ENCODE assay signal across 35 cellular contexts in genomic region chr17:45253879-45254278, GRCh38. TPM values are rescaled to one million over a fixed set of nuclear protein-coding genes. Genes with fewer than 3 reads are reported as not detected.
DNase-seq lines count a peak whose midpoint lies in the region; ATAC-seq and TF ChIP-seq lines count a peak whose summit lies in the region.
"Had no signal": no experiment of that assay in that cellular context is flagged by ENCODE, and none has a peak within 500 bp of the region (broad histone marks: within the 10 kb centered on the region; RNA-seq: fewer than 3 reads in every experiment).

No MANE protein-coding gene starts in this region.

- H4K20me1 ChIP-seq in PC-9 (ENCODE audit: insufficient read depth): no peaks in the 10 kb centered on the region

- no peak for TF ChIP-seq POLR2A in breast epithelium (IDR thresholded peaks at IDR 0.05)

- H3K4me2 ChIP-seq in PC-9: no peak overlapping the region
- H3K4me2 ChIP-seq: hepatocyte had no signal

- ATAC-seq in CD4-positive, alpha-beta T cell (ENCODE audit: poor library complexity): no peak
- ATAC-seq: left cardiac atrium, mucosa of descending colon had no signal

- DNase-seq in T-helper 1 cell: no peak
- no peak for DNase-seq in CD4-positive, alpha-beta T cell
- DNase-seq in activated T-helper 1 cell treated with anti-CD3 and anti-CD28 coated beads, Interleukin-12 subunit alpha, Interleukin-12 subunit beta, Interleukin-2, Interleukin-4 antibody, amounts not matched to agents 30 ng/mL and 10 ng/mL and 1 ng/mL, durations not matched to agents 14 hours and 24 hours and 36 hours (ENCODE audit: low spot score): no peak
- no peak for DNase-seq in immature natural killer cell
- DNase-seq in stimulated activated CD8-positive, alpha-beta memory T cell treated with anti-CD3 and anti-CD28 coated beads, Interleukin-4, amount 100 ng/mL, for 48 hours: no peak
- no peak for DNase-seq in PC-9
- DNase-seq in breast epithelium (ENCODE audit: low spot score in 2 of 2): no peak
- DNase-seq: activated CD4-positive, alpha-beta T cell treated with anti-CD3 and anti-CD28 coated beads for 1 hour; activated naive CD4-positive, alpha-beta T cell treated with anti-CD3 and anti-CD28 coated beads, Interleukin-2, amount 50 U/mL, for 16 hours; aorta; cortex of kidney; DMS 273 treated with DMSO at 0.1 percent for 48 hours; effector memory CD4-positive, alpha-beta T cell; KG1; left cardiac atrium; MG63; mucosa of descending colon; NCI-H1105 treated with DMSO at 0.1 percent for 48 hours; NCI-H1930; NCI-H2171 treated with DMSO at 0.1 percent for 48 hours; NCI-H510A; nephron progenitor cell; RPMI8226; small intestine; stomach had no signal

- no peak overlapping the region for H2AFZ ChIP-seq in PC-9
- H2AFZ ChIP-seq: hepatocyte, parathyroid adenoma had no signal

- peaks cover 4% of the 10 kb centered on the region for H3K4me1 ChIP-seq in PC-9 (replicated peaks; ENCODE audit: insufficient read depth)
- H3K4me1 ChIP-seq in breast epithelium: no peaks in the 10 kb centered on the region

- H3K4me3 Mint-ChIP-seq in T-helper 1 cell treated with Interleukin-12 subunit alpha and Interleukin-12 subunit beta and Interleukin-4 antibody, amounts not matched to agents 30 μg/mL and 1 μg/mL, for 36 hours: no peak overlapping the region
- no peak overlapping the region for H3K4me3 Mint-ChIP-seq in CD4-positive, alpha-beta T cell
- H3K4me3 Mint-ChIP-seq in activated T-helper 1 cell treated with anti-CD3 and anti-CD28 coated beads, Interleukin-12 subunit alpha, Interleukin-12 subunit beta, Interleukin-2, Interleukin-4 antibody, amounts not matched to agents 30 ng/mL and 10 ng/mL and 1 ng/mL, durations not matched to agents 14 hours and 24 hours and 36 hours: peak overlapping the region; percentile 41
- no peak overlapping the region for H3K4me3 Mint-ChIP-seq in immature natural killer cell
- H3K4me3 Mint-ChIP-seq: nephron progenitor cell had no signal

- no peaks in the 10 kb centered on the region for H3K9me3 ChIP-seq in CD4-positive, alpha-beta T cell (ENCODE audit: control insufficient read depth, low read length)
- H3K9me3 ChIP-seq in PC-9 (ENCODE audit: insufficient read depth, low read depth): no peaks in the 10 kb centered on the region
- no peaks in the 10 kb centered on the region for H3K9me3 ChIP-seq in breast epithelium
- H3K9me3 ChIP-seq: mucosa of descending colon, SJSA1, stomach had no signal

- peaks cover 9% of the 10 kb centered on the region for H3K36me3 Mint-ChIP-seq in T-helper 1 cell treated with Interleukin-12 subunit alpha and Interleukin-12 subunit beta and Interleukin-4 antibody, amounts not matched to agents 30 μg/mL and 1 μg/mL, for 36 hours (ENCODE audit: low read depth)
- H3K36me3 Mint-ChIP-seq in CD4-positive, alpha-beta T cell (ENCODE audit: low read depth): peaks cover 34% of the 10 kb centered on the region
- peaks cover 15% of the 10 kb centered on the region for H3K36me3 Mint-ChIP-seq in activated T-helper 1 cell treated with anti-CD3 and anti-CD28 coated beads, Interleukin-12 subunit alpha, Interleukin-12 subunit beta, Interleukin-2, Interleukin-4 antibody, amounts not matched to agents 30 ng/mL and 10 ng/mL and 1 ng/mL, durations not matched to agents 14 hours and 24 hours and 36 hours (ENCODE audit: low read depth)
- H3K36me3 Mint-ChIP-seq in immature natural killer cell: no peaks in the 10 kb centered on the region

- no peak for TF ChIP-seq CTCF in CD4-positive, alpha-beta T cell (IDR thresholded peaks at IDR 0.05)
- no peak for TF ChIP-seq CTCF in PC-9 (conservative IDR thresholded peaks at IDR 0.05)
- no peak for TF ChIP-seq CTCF in breast epithelium (IDR thresholded peaks at IDR 0.05)

- peaks cover 26% of the 10 kb centered on the region for H3K4me1 Mint-ChIP-seq in T-helper 1 cell treated with Interleukin-12 subunit alpha and Interleukin-12 subunit beta and Interleukin-4 antibody, amounts not matched to agents 30 μg/mL and 1 μg/mL, for 36 hours (ENCODE audit: low read depth)
- H3K4me1 Mint-ChIP-seq in CD4-positive, alpha-beta T cell (ENCODE audit: low read depth): peaks cover 72% of the 10 kb centered on the region
- H3K4me1 Mint-ChIP-seq in activated T-helper 1 cell treated with anti-CD3 and anti-CD28 coated beads, Interleukin-12 subunit alpha, Interleukin-12 subunit beta, Interleukin-2, Interleukin-4 antibody, amounts not matched to agents 30 ng/mL and 10 ng/mL and 1 ng/mL, durations not matched to agents 14 hours and 24 hours and 36 hours (ENCODE audit: low read depth): peaks cover 66% of the 10 kb centered on the region
- peaks cover 20 to 23% of the 10 kb centered on the region in 2 donors for H3K4me1 Mint-ChIP-seq in immature natural killer cell

- no TSS peak for BruUV-seq in PC-9 (replicated peaks; lab: Mats Ljungman, UMichigan)

- H3K9me2 ChIP-seq in PC-9 (ENCODE audit: insufficient read depth): no peaks in the 10 kb centered on the region

- POLR2A ChIA-PET in CD4-positive, alpha-beta T cell (lab: Charles Lee): interaction anchor here (1.0 to 4.3 kb wide), 4 partner anchors 9 to 35 kb away, joined by 3 to 23 read pairs (median 4); no protein-coding TSS in a partner anchor
- POLR2A ChIA-PET in PC-9 (lab: Charles Lee; ENCODE audit: unreplicated experiment): no interaction called here

- no peaks in the 10 kb centered on the region for H3K36me3 ChIP-seq in PC-9 (ENCODE audit: low read depth)
- no peaks in the 10 kb centered on the region for H3K36me3 ChIP-seq in breast epithelium
- H3K36me3 ChIP-seq: MG63, SJSA1 had no signal

- peaks cover 8% of the 10 kb centered on the region for H3K79me2 ChIP-seq in PC-9 (ENCODE audit: low read depth)
- H3K79me2 ChIP-seq: parathyroid adenoma had no signal

- H3K27ac ChIP-seq in CD4-positive, alpha-beta T cell (ENCODE audit: low read depth, low read length): no peak overlapping the region
- H3K27ac ChIP-seq in PC-9 (no peak overlapping the region), breast epithelium (no peak overlapping the region)
- H3K27ac ChIP-seq: 22Rv1, epithelial cell of prostate, hepatocyte, parathyroid adenoma, SJSA1 had no signal

- H3K27me3 ChIP-seq in CD4-positive, alpha-beta T cell (ENCODE audit: control insufficient read depth, insufficient read depth, low read length): no peaks in the 10 kb centered on the region
- no peaks in the 10 kb centered on the region for H3K27me3 ChIP-seq in PC-9 (ENCODE audit: insufficient read depth, low read depth)
- H3K27me3 ChIP-seq in breast epithelium: no peaks in the 10 kb centered on the region
- H3K27me3 ChIP-seq: hepatocyte, MG63, SJSA1, stomach had no signal

- intact Hi-C loops in CD4-positive, alpha-beta T cell (cut with DNase I, micrococcal nuclease): no loop called here
- intact Hi-C loops in activated T-helper 1 cell treated with anti-CD3 and anti-CD28 coated beads, Interleukin-12 subunit alpha, Interleukin-12 subunit beta, Interleukin-2, Interleukin-4 antibody, amounts not matched to agents 30 ng/mL and 10 ng/mL and 1 ng/mL, durations not matched to agents 14 hours and 24 hours and 36 hours (cut with micrococcal nuclease): no loop called here
- intact Hi-C loops in PC-9 (cut with micrococcal nuclease; ENCODE audit: unreplicated experiment) (no loop called here), breast epithelium (cut with DNase I; ENCODE audit: low total_unique reads) (no loop called here)

- CTCF ChIA-PET in CD4-positive, alpha-beta T cell (lab: Charles Lee): interaction anchor here (2.0 to 2.7 kb wide), 2 partner anchors 9 to 35 kb away, joined by 6 to 10 read pairs; no protein-coding TSS in a partner anchor
- CTCF ChIA-PET in PC-9 (lab: Charles Lee): no interaction called here

- H3F3A ChIP-seq in PC-9 (ENCODE audit: insufficient read depth, low read depth): peaks cover 6% of the 10 kb centered on the region; the same call in 1 of the 2 replicates

- H3K27ac Mint-ChIP-seq in T-helper 1 cell treated with Interleukin-12 subunit alpha and Interleukin-12 subunit beta and Interleukin-4 antibody, amounts not matched to agents 30 μg/mL and 1 μg/mL, for 36 hours: peak overlapping the region; percentile 49
- H3K27ac Mint-ChIP-seq in CD4-positive, alpha-beta T cell: peak overlapping the region; percentile 100
- peak overlapping the region; percentile 61 for H3K27ac Mint-ChIP-seq in activated T-helper 1 cell treated with anti-CD3 and anti-CD28 coated beads, Interleukin-12 subunit alpha, Interleukin-12 subunit beta, Interleukin-2, Interleukin-4 antibody, amounts not matched to agents 30 ng/mL and 10 ng/mL and 1 ng/mL, durations not matched to agents 14 hours and 24 hours and 36 hours
- H3K27ac Mint-ChIP-seq in immature natural killer cell: peak overlapping the region in 5 of 6 donors; percentile 37 to 77 (median 50)
- H3K27ac Mint-ChIP-seq: nephron progenitor cell had no signal

- H3K9me3 Mint-ChIP-seq in T-helper 1 cell treated with Interleukin-12 subunit alpha and Interleukin-12 subunit beta and Interleukin-4 antibody, amounts not matched to agents 30 μg/mL and 1 μg/mL, for 36 hours: no peaks in the 10 kb centered on the region
- H3K9me3 Mint-ChIP-seq in CD4-positive, alpha-beta T cell: no peaks in the 10 kb centered on the region
- H3K9me3 Mint-ChIP-seq in activated T-helper 1 cell treated with anti-CD3 and anti-CD28 coated beads, Interleukin-12 subunit alpha, Interleukin-12 subunit beta, Interleukin-2, Interleukin-4 antibody, amounts not matched to agents 30 ng/mL and 10 ng/mL and 1 ng/mL, durations not matched to agents 14 hours and 24 hours and 36 hours: no peaks in the 10 kb centered on the region
- no peaks in the 10 kb centered on the region for H3K9me3 Mint-ChIP-seq in immature natural killer cell
- H3K9me3 Mint-ChIP-seq: nephron progenitor cell had no signal

- H3K27me3 Mint-ChIP-seq in T-helper 1 cell treated with Interleukin-12 subunit alpha and Interleukin-12 subunit beta and Interleukin-4 antibody, amounts not matched to agents 30 μg/mL and 1 μg/mL, for 36 hours (ENCODE audit: low read depth): no peaks in the 10 kb centered on the region
- no peaks in the 10 kb centered on the region for H3K27me3 Mint-ChIP-seq in CD4-positive, alpha-beta T cell
- no peaks in the 10 kb centered on the region for H3K27me3 Mint-ChIP-seq in activated T-helper 1 cell treated with anti-CD3 and anti-CD28 coated beads, Interleukin-12 subunit alpha, Interleukin-12 subunit beta, Interleukin-2, Interleukin-4 antibody, amounts not matched to agents 30 ng/mL and 10 ng/mL and 1 ng/mL, durations not matched to agents 14 hours and 24 hours and 36 hours (ENCODE audit: insufficient read depth)
- H3K27me3 Mint-ChIP-seq in immature natural killer cell (ENCODE audit: low read depth in 3 of 3): peaks cover 0 to 4% (median 2%) of the 10 kb centered on the region in 3 donors

- H3K4me3 ChIP-seq in PC-9 (no peak overlapping the region), breast epithelium (no peak overlapping the region)
- H3K4me3 ChIP-seq: hepatocyte, MG63, mucosa of descending colon, SJSA1, stomach had no signal

RNA-seq across cellular contexts. Expression of gene SPATA32, which starts 8.0 kb away (rescaled TPM):
- under 1 TPM; 0.20 to 0.27 TPM for total RNA-seq in CD4-positive, alpha-beta T cell
- 0.44 and 0.56 TPM in 2 replicates for total RNA-seq in activated T-helper 1 cell treated with anti-CD3 and anti-CD28 coated beads, Interleukin-12 subunit alpha, Interleukin-12 subunit beta, Interleukin-2, Interleukin-4 antibody, amounts not matched to agents 30 ng/mL and 10 ng/mL and 1 ng/mL, durations not matched to agents 14 hours and 24 hours and 36 hours
- under 1 TPM in 1 of 3 donors, not detected in 2; 0.16 TPM for polyA plus RNA-seq in immature natural killer cell
- 0.35 and 0.48 TPM in 2 replicates for total RNA-seq in PC-9 (2021)
- total RNA-seq in breast epithelium: under 1 TPM in 1 of 3 donors, not detected in 2; 0.44 TPM
- total RNA-seq: aorta, cardiac septum, H1, hepatocyte, HT1080, left cardiac atrium, lung microvascular endothelial cell, SJSA1, stomach had no signal
- polyA plus RNA-seq: aorta, stomach had no signal

RNA-seq across cellular contexts. Expression of gene FMNL1, which starts 32.2 kb away (rescaled TPM):
- total RNA-seq in CD4-positive, alpha-beta T cell: 100 to 1,000 TPM; 378 to 387 TPM
- total RNA-seq in activated T-helper 1 cell treated with anti-CD3 and anti-CD28 coated beads, Interleukin-12 subunit alpha, Interleukin-12 subunit beta, Interleukin-2, Interleukin-4 antibody, amounts not matched to agents 30 ng/mL and 10 ng/mL and 1 ng/mL, durations not matched to agents 14 hours and 24 hours and 36 hours: 363 and 374 TPM in 2 replicates
- polyA plus RNA-seq in immature natural killer cell: 10 to 100 TPM; 17.6 to 66.7 (median 25.3) TPM
- 12.9 and 18.7 TPM in 2 replicates for total RNA-seq in PC-9 (2021)
- 10 to 100 TPM in 2 of 3 donors, 1 to 10 TPM in 1; 9.2 to 31.2 (median 10.8) TPM for total RNA-seq in breast epithelium
- total RNA-seq: SJSA1 had no signal

Comparison
In these comparisons a context has a peak if more than half of its experiments do, and no peak if none do; other contexts are left out.
1. H3K27ac Mint-ChIP-seq: peak in every context shown above with its lines; median percentile 100 in CD4-positive, alpha-beta T cell; 61 in activated T-helper 1 cell treated with anti-CD3 and anti-CD28 coated beads, Interleukin-12 subunit alpha, Interleukin-12 subunit beta, Interleukin-2, Interleukin-4 antibody, amounts not matched to agents 30 ng/mL and 10 ng/mL and 1 ng/mL, durations not matched to agents 14 hours and 24 hours and 36 hours; 50 in immature natural killer cell; 49 in T-helper 1 cell treated with Interleukin-12 subunit alpha and Interleukin-12 subunit beta and Interleukin-4 antibody, amounts not matched to agents 30 μg/mL and 1 μg/mL, for 36 hours.
2. RNA of gene FMNL1, which starts 32.2 kb away (total RNA-seq): 378 to 387 TPM in CD4-positive, alpha-beta T cell and 363 to 374 TPM in activated T-helper 1 cell treated with anti-CD3 and anti-CD28 coated beads, Interleukin-12 subunit alpha, Interleukin-12 subunit beta, Interleukin-2, Interleukin-4 antibody, amounts not matched to agents 30 ng/mL and 10 ng/mL and 1 ng/mL, durations not matched to agents 14 hours and 24 hours and 36 hours; 12.9 to 18.7 TPM in PC-9 and 9.2 to 31.2 TPM in breast epithelium; every median in the first group is over 10 times any median in the second.